In the genomic region with DNA sequence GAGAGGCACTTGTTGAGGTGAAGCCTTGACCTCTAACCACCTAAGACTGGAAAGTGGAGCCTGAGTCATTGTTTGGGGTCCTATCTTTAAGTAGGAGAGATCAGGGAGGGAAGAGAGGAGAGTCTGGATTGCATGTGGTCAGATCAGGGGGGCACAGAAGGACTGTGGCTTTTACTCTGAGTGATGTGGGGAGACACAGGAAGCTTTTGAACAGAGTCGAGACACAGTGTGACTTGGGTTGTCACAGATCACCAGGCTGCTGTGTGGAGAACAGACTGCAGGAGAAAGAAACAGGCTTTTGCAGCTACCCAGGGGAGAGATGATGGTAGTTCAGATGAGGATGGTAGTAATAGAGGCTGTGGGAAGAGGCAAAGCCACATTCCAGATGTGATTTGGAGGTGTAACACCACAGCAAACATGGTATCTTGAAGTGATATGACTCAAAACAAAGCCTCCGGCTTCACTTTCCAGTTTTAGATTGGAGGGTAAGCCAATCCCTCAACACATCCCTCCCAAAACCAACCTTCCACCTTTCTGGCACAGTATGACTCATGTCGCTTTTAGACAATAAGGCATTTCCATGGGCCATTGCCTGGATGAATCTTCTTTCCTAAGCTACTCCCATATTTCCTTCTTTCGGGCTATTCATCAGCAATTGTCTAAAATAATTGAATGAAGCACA, we compare ENCODE assay signal across 23 cellular contexts.
"Had no signal": no experiment of that assay in that cellular context is flagged by ENCODE, and none has a peak within 500 bp of the region (broad histone marks: within the 10 kb centered on the region; RNA-seq: fewer than 3 reads in every experiment).

No MANE protein-coding gene starts in this region.

- H3K4me3 ChIP-seq: adrenal gland, breast epithelium, hepatocyte, lower lobe of right lung, transverse colon, vagina had no signal

- H3K9ac ChIP-seq: parathyroid adenoma had no signal

- H2AFZ ChIP-seq: hepatocyte, parathyroid adenoma had no signal

- H3K36me3 ChIP-seq: adrenal gland, breast epithelium, lower lobe of right lung, neutrophil, transverse colon, vagina had no signal

- ATAC-seq: activated CD4-positive, CD25-positive, alpha-beta regulatory T cell treated with anti-CD3 and anti-CD28 coated beads, Interleukin-2, amount 50 U/mL, for 24 hours; activated naive CD4-positive, alpha-beta T cell treated with anti-CD3 and anti-CD28 coated beads, Interleukin-2, amount 50 U/mL, for 72 hours; lower lobe of right lung; natural killer cell treated with Interleukin-12 subunit alpha and Interleukin-12 subunit beta and Interleukin-15 and Interleukin-18, amount 100 ng/mL, for 72 hours had no signal

- FAIRE-seq: astrocyte had no signal

- H3K27ac ChIP-seq: adrenal gland, breast epithelium, hepatocyte, lower lobe of right lung, neutrophil, parathyroid adenoma, transverse colon, vagina had no signal

- H3K79me2 ChIP-seq: parathyroid adenoma had no signal

- H3K9me3 ChIP-seq: adrenal gland, breast epithelium, lower lobe of right lung, neutrophil, transverse colon, vagina had no signal

- DNase-seq: activated CD4-positive, alpha-beta T cell treated with anti-CD3 and anti-CD28 coated beads, Interleukin-2, amount 10 ng/mL, durations not matched to agents 7 days and 5 days; activated gamma-delta T cell treated with Interleukin-2 at 50 U/mL for 16 hours; adrenal gland; cerebellar nuclear complex; effector CD4-positive, alpha-beta T cell; islet precursor cell; lower lobe of right lung; stimulated activated CD4-positive, alpha-beta T cell treated with anti-CD3 and anti-CD28 coated beads, Interleukin-12 subunit alpha, Interleukin-12 subunit beta, amount 100 ng/mL, for 4 hours; stimulated activated CD4-positive, alpha-beta T cell treated with anti-CD3 and anti-CD28 coated beads, Interleukin-1b, Interleukin-23, amount 100 ng/mL, for 48 hours; stimulated activated CD8-positive, alpha-beta memory T cell treated with anti-CD3 and anti-CD28 coated beads, Interleukin-4, amount 100 ng/mL, for 48 hours; stimulated activated naive CD4-positive, alpha-beta T cell treated with Interleukin-2 at 50 U/mL for 16 hours; T-helper 1 cell; T1000; transverse colon had no signal

- H3K4me1 ChIP-seq: breast epithelium, lower lobe of right lung, parathyroid adenoma, transverse colon, vagina had no signal

- H3K4me2 ChIP-seq: hepatocyte had no signal

- H3K27me3 ChIP-seq: adrenal gland, breast epithelium, hepatocyte, neutrophil, transverse colon, vagina had no signal
